ENCODE assay signal across 1 cellular context in genomic region chr17:80252871-80253270, GRCh38.
TF ChIP-seq lines count a peak whose summit lies in the region.

No MANE protein-coding gene starts in this region.

TF ChIP-seq in IMR-90, 13 proteins besides CTCF, POLR2A, EP300 and RAD21 (continued from another document):
- no peak for TF ChIP-seq BHLHE40 (IDR thresholded peaks at IDR 0.05; ENCODE audit: low read depth, low read length)
- no peak for TF ChIP-seq MAFK (IDR thresholded peaks at IDR 0.05; ENCODE audit: low read depth, low read length)
- no peak for TF ChIP-seq CEBPB (IDR thresholded peaks at IDR 0.05; ENCODE audit: low read depth, low read length)
- TF ChIP-seq NFE2L2 (IDR thresholded peaks at IDR 0.05; ENCODE audit: low read depth, low read length): no peak
- TF ChIP-seq MXI1 (IDR thresholded peaks at IDR 0.05; ENCODE audit: borderline replicate concordance, low read depth, low read length): no peak
- TF ChIP-seq RCOR1 (IDR thresholded peaks at IDR 0.05; ENCODE audit: insufficient replicate concordance, low read length): no peak
- no peak for TF ChIP-seq RFX5 (IDR thresholded peaks at IDR 0.05; ENCODE audit: low read depth, low read length)
